In genomic region chr2:192004188-192004963, GRCh38 we compare ENCODE assay signal across 13 cellular contexts.
DNase-seq lines count a peak whose midpoint lies in the region; ATAC-seq and TF ChIP-seq lines count a peak whose summit lies in the region.
"Had no signal": no experiment of that assay in that cellular context is flagged by ENCODE, and none has a peak within 500 bp of the region (broad histone marks: within the 10 kb centered on the region; RNA-seq: fewer than 3 reads in every experiment).

No MANE protein-coding gene starts in this region.

- intact Hi-C loops in adrenal gland (cut with DNase I) = no loop called here

- no peaks in the 10 kb centered on the region for H3K36me3 Mint-ChIP-seq in activated T-cell treated with anti-CD3 and anti-CD28 coated beads, Interleukin-2, amount 50 U/mL, for 72 hours (ENCODE audit: insufficient read depth in 2 of 2)

- no peaks in the 10 kb centered on the region for H3K4me1 Mint-ChIP-seq in activated T-cell treated with anti-CD3 and anti-CD28 coated beads, Interleukin-2, amount 50 U/mL, for 72 hours (ENCODE audit: low read depth)
- H3K4me1 Mint-ChIP-seq: stimulated activated naive CD8-positive, alpha-beta T cell treated with anti-CD3 and anti-CD28 coated beads, Interleukin-15, amount 100 ng/mL, for 72 hours had no signal

- no peaks in the 10 kb centered on the region for H3K9me3 ChIP-seq in BE2C
- H3K9me3 ChIP-seq in adrenal gland (replicated peaks in 1 of 3) = no peaks in the 10 kb centered on the region
- H3K9me3 ChIP-seq: gastroesophageal sphincter had no signal

- no peaks in the 10 kb centered on the region for H3K9me3 Mint-ChIP-seq in activated T-cell treated with anti-CD3 and anti-CD28 coated beads, Interleukin-2, amount 50 U/mL, for 72 hours
- H3K9me3 Mint-ChIP-seq: stimulated activated naive CD8-positive, alpha-beta T cell treated with anti-CD3 and anti-CD28 coated beads, Interleukin-15, amount 100 ng/mL, for 72 hours had no signal

- H3K4me3 ChIP-seq in BE2C (ENCODE audit: low read depth, low read length) = no peak overlapping the region
- H3K4me3 ChIP-seq in adrenal gland = no peak overlapping the region
- H3K4me3 ChIP-seq: gastroesophageal sphincter had no signal

- H3K36me3 ChIP-seq in BE2C (no peaks in the 10 kb centered on the region), adrenal gland (replicated peaks in 1 of 2) (no peaks in the 10 kb centered on the region)
- H3K36me3 ChIP-seq: gastroesophageal sphincter had no signal

- peak; percentile 69 for ATAC-seq in GM18498 (IDR thresholded peaks at IDR 0.05; ENCODE audit: unreplicated experiment)
- peak; percentile 76 for ATAC-seq in GM19455 (IDR thresholded peaks at IDR 0.05; ENCODE audit: unreplicated experiment)
- peak; percentile 80 for ATAC-seq in HG02852 (IDR thresholded peaks at IDR 0.05; ENCODE audit: unreplicated experiment)
- ATAC-seq in HG03521 (IDR thresholded peaks at IDR 0.05; ENCODE audit: unreplicated experiment) = peak; percentile 65
- no peak for ATAC-seq in activated T-cell treated with anti-CD3 and anti-CD28 coated beads, Interleukin-2, amount 50 U/mL, for 72 hours (replicated peaks in 1 of 2)
- ATAC-seq: gastroesophageal sphincter; stimulated activated naive CD8-positive, alpha-beta T cell treated with anti-CD3 and anti-CD28 coated beads, Interleukin-15, amount 100 ng/mL, for 72 hours had no signal

- H3K4me3 Mint-ChIP-seq in activated T-cell treated with anti-CD3 and anti-CD28 coated beads, Interleukin-2, amount 50 U/mL, for 72 hours = no peak overlapping the region
- H3K4me3 Mint-ChIP-seq: stimulated activated naive CD8-positive, alpha-beta T cell treated with anti-CD3 and anti-CD28 coated beads, Interleukin-15, amount 100 ng/mL, for 72 hours had no signal

- H3K27me3 ChIP-seq in BE2C (no peaks in the 10 kb centered on the region), adrenal gland (no peaks in the 10 kb centered on the region)
- H3K27me3 ChIP-seq: gastroesophageal sphincter had no signal

- peaks cover 7% of the 10 kb centered on the region; the same call in 1 of the 2 replicates for H3K4me1 ChIP-seq in BE2C
- no peaks in the 10 kb centered on the region for H3K4me1 ChIP-seq in adrenal gland (replicated peaks in 1 of 2)

- H3K27ac Mint-ChIP-seq in activated T-cell treated with anti-CD3 and anti-CD28 coated beads, Interleukin-2, amount 50 U/mL, for 72 hours = no peak overlapping the region
- H3K27ac Mint-ChIP-seq: stimulated activated naive CD8-positive, alpha-beta T cell treated with anti-CD3 and anti-CD28 coated beads, Interleukin-15, amount 100 ng/mL, for 72 hours had no signal

- WGBS in adrenal gland, 4 donors = 48 to 58% (median 53%) methylated on average over 5 of the region's 5 CpGs

- no peak overlapping the region for H3K27ac ChIP-seq in adrenal gland
- H3K27ac ChIP-seq: gastroesophageal sphincter had no signal

- no peak for DNase-seq in activated T-cell treated with anti-CD3 and anti-CD28 coated beads, Interleukin-2, amount 50 U/mL, for 72 hours
- DNase-seq in BE2C (no peak), iPS-NIHi11 (ENCODE audit: low spot score) (no peak), adrenal gland (no peak)
- DNase-seq: activated naive CD4-positive, alpha-beta T cell treated with Interleukin-2 at 50 U/mL for 16 hours; cortex of kidney; stimulated activated CD4-positive, alpha-beta T cell treated with anti-CD3 and anti-CD28 coated beads, Interleukin-1b, Interleukin-23, amount 100 ng/mL, for 48 hours; stimulated activated naive CD8-positive, alpha-beta T cell treated with anti-CD3 and anti-CD28 coated beads, Interleukin-15, amount 100 ng/mL, for 72 hours had no signal

- H3K27me3 Mint-ChIP-seq in activated T-cell treated with anti-CD3 and anti-CD28 coated beads, Interleukin-2, amount 50 U/mL, for 72 hours (ENCODE audit: low read depth) = no peaks in the 10 kb centered on the region

- no peak for TF ChIP-seq CTCF in BE2C (IDR thresholded peaks at IDR 0.05; ENCODE audit: low read depth, low read length)
- no peak for TF ChIP-seq CTCF in adrenal gland (IDR thresholded peaks at IDR 0.05)

- TF ChIP-seq POLR2A in adrenal gland (IDR thresholded peaks at IDR 0.05) = no peak

Comparison
In these comparisons a context has a peak if more than half of its experiments do, and no peak if none do; other contexts are left out.
1. ATAC-seq: peak in GM18498 (single experiment), GM19455 (single experiment), HG02852 (single experiment) and HG03521 (single experiment); none in activated T-cell treated with anti-CD3 and anti-CD28 coated beads, Interleukin-2, amount 50 U/mL, for 72 hours (0 of 2).